In genomic region chr9:124045830-124046177, GRCh38 we compare ENCODE assay signal across 12 cellular contexts. TPM values are rescaled to one million over a fixed set of nuclear protein-coding genes. Genes with fewer than 3 reads are reported as not detected.
DNase-seq lines count a peak whose midpoint lies in the region; ATAC-seq and TF ChIP-seq lines count a peak whose summit lies in the region.
"Had no signal": no experiment of that assay in that cellular context is flagged by ENCODE, and none has a peak within 500 bp of the region (broad histone marks: within the 10 kb centered on the region; RNA-seq: fewer than 3 reads in every experiment).

No MANE protein-coding gene starts in this region.

- H3K23ac ChIP-seq in trophoblast cell (ENCODE audit: low read length): no peak overlapping the region

- no peak overlapping the region for H3K4ac ChIP-seq in trophoblast cell (ENCODE audit: low read depth, low read length)

- no peaks in the 10 kb centered on the region for H3K36me3 ChIP-seq in BE2C
- no peaks in the 10 kb centered on the region for H3K36me3 ChIP-seq in heart right ventricle
- H3K36me3 ChIP-seq in trophoblast cell (ENCODE audit: control insufficient read depth in 1 of 2, insufficient read depth in 2 of 2, low read length in 2 of 2): no peaks in the 10 kb centered on the region
- H3K36me3 ChIP-seq: transverse colon had no signal

- H4K12ac ChIP-seq in trophoblast cell (ENCODE audit: low read depth, low read length): no peak overlapping the region

- no peak overlapping the region for H2BK120ac ChIP-seq in trophoblast cell (ENCODE audit: insufficient read depth, low read length, poor library complexity)

- no peak overlapping the region for H2BK5ac ChIP-seq in trophoblast cell (ENCODE audit: low read depth, low read length, poor library complexity)

- H2AFZ ChIP-seq in trophoblast cell (ENCODE audit: insufficient read depth, low read length, poor library complexity): peak overlapping the region; percentile 73

- peak overlapping the region; percentile 84 for H3K4me2 ChIP-seq in trophoblast cell (ENCODE audit: low read length)

- H2AK5ac ChIP-seq in trophoblast cell (ENCODE audit: low read length): no peak overlapping the region

- H3K9me3 ChIP-seq in BE2C (no peaks in the 10 kb centered on the region), heart right ventricle (no peaks in the 10 kb centered on the region), trophoblast cell (ENCODE audit: insufficient read depth, low read depth, low read length) (no peaks in the 10 kb centered on the region)
- H3K9me3 ChIP-seq: transverse colon had no signal

- peak overlapping the region in 4 of 10 donors; percentile 39 to 55 (median 52) for H3K27ac ChIP-seq in heart right ventricle
- H3K27ac ChIP-seq in trophoblast cell (ENCODE audit: low read depth, low read length): no peak overlapping the region

- H3K14ac ChIP-seq in trophoblast cell (ENCODE audit: low read length): no peak overlapping the region

- H3K79me2 ChIP-seq in trophoblast cell (ENCODE audit: control insufficient read depth, insufficient read depth, low read length, poor library complexity): no peaks in the 10 kb centered on the region

- TF ChIP-seq CTCF in BE2C (IDR thresholded peaks at IDR 0.05; ENCODE audit: low read depth, low read length) (no peak), heart right ventricle (IDR thresholded peaks at IDR 0.05) (no peak)

- 12 to 16% methylated on average over 18 of the region's 18 CpGs for WGBS in heart right ventricle, 2 donors
- WGBS in trophoblast cell (ENCODE audit: extremely low coverage, insufficient coverage, insufficient read length): no CpG with 5 or more reads among the region's 18 CpGs

- ATAC-seq in SK-N-SH treated with all-trans-retinoic acid at 6 μM for 48 hours (peak; percentile 6; the same call in 2 of the 3 replicates), heart right ventricle (peak in 6 of 8 donors; percentile 7 to 34 (median 12))

- intact Hi-C loops in heart right ventricle (cut with DNase I): loop anchor here in 5 of 10 donors (10.0 kb wide), 4 partner anchors 321 to 641 kb away; no protein-coding TSS in a partner anchor

- H3K9ac ChIP-seq in trophoblast cell (ENCODE audit: low read length): no peak overlapping the region

- H3K27me3 ChIP-seq in BE2C: no peaks in the 10 kb centered on the region
- peaks cover 0 to 86% (median 29%) of the 10 kb centered on the region in 7 donors for H3K27me3 ChIP-seq in heart right ventricle
- H3K27me3 ChIP-seq in trophoblast cell (ENCODE audit: insufficient read depth, low read length): no peaks in the 10 kb centered on the region

- H4K91ac ChIP-seq in trophoblast cell (ENCODE audit: low read depth, low read length): no peak overlapping the region

- peaks cover 5% of the 10 kb centered on the region for H3K79me1 ChIP-seq in trophoblast cell (ENCODE audit: low read length)

- peak overlapping the region; percentile 51 for H4K8ac ChIP-seq in trophoblast cell (ENCODE audit: low read depth, low read length)

- H2BK12ac ChIP-seq in trophoblast cell (ENCODE audit: low read length): no peak overlapping the region

- H3K4me1 ChIP-seq in BE2C (no peaks in the 10 kb centered on the region), heart right ventricle (peaks cover 5 to 28% (median 19%) of the 10 kb centered on the region in 9 donors), trophoblast cell (ENCODE audit: control insufficient read depth in 1 of 2, insufficient read depth in 2 of 2, low read length in 2 of 2) (peaks cover 3 to 5% of the 10 kb centered on the region in 2 experiments)

- no peak for DNase-seq in BE2C
- no peak for DNase-seq in heart right ventricle
- DNase-seq in trophoblast cell: no peak
- DNase-seq in NCI-H1417 (lab: John Stamatoyannopoulos, UW): no peak
- no peak for DNase-seq in NOMO-1 (lab: John Stamatoyannopoulos, UW; ENCODE audit: unreplicated experiment in 2 of 2)
- DNase-seq in effector CD4-positive, alpha-beta T cell: no peak
- no peak for DNase-seq in HuH-7.5 (ENCODE audit: low spot score)
- DNase-seq: EL, NCI-H2227 treated with DMSO at 0.1 percent for 48 hours had no signal

- no peak overlapping the region for H3K18ac ChIP-seq in trophoblast cell (ENCODE audit: low read length)

- H3K4me3 ChIP-seq in BE2C (ENCODE audit: low read depth, low read length) (peak overlapping the region; percentile 60), heart right ventricle (peak overlapping the region in 9 of 10 donors; percentile 35 to 58 (median 52)), trophoblast cell (ENCODE audit: low read depth, low read length) (no peak overlapping the region)

TF ChIP-seq in SK-N-SH treated with all-trans-retinoic acid at 6 μM for 48 hours, 23 proteins besides CTCF, POLR2A, EP300 and RAD21:
- no peak for TF ChIP-seq ESRRG (CRISPR knock-in tag; IDR thresholded peaks at IDR 0.05)
- TF ChIP-seq ZFP3 (CRISPR knock-in tag; IDR thresholded peaks at IDR 0.05): no peak
- no peak for TF ChIP-seq CSRNP3 (CRISPR knock-in tag; IDR thresholded peaks at IDR 0.05)
- no peak for TF ChIP-seq ZNF8 (CRISPR knock-in tag; IDR thresholded peaks at IDR 0.05)
- no peak for TF ChIP-seq ISL1 (CRISPR knock-in tag; IDR thresholded peaks at IDR 0.05)
- TF ChIP-seq GLIS3 (CRISPR knock-in tag; IDR thresholded peaks at IDR 0.05): no peak
- no peak for TF ChIP-seq SNAI2 (CRISPR knock-in tag; IDR thresholded peaks at IDR 0.05)
- no peak for TF ChIP-seq TCF4 (CRISPR knock-in tag; IDR thresholded peaks at IDR 0.05; ENCODE audit: borderline replicate concordance)
- TF ChIP-seq ZFP30 (CRISPR knock-in tag; IDR thresholded peaks at IDR 0.05): no peak
- no peak for TF ChIP-seq ARNTL (CRISPR knock-in tag; IDR thresholded peaks at IDR 0.05; ENCODE audit: borderline replicate concordance, low read depth)
- no peak for TF ChIP-seq PPARA (CRISPR knock-in tag; IDR thresholded peaks at IDR 0.05; ENCODE audit: borderline replicate concordance)
TF ChIP-seq in SK-N-SH treated with all-trans-retinoic acid at 6 μM for 48 hours: peak in this region for 0.

RNA-seq across cellular contexts. Expression of gene LHX2, which starts 34.2 kb away (rescaled TPM):
- polyA plus RNA-seq in BE2C (2012; ENCODE audit: insufficient read depth, insufficient read length, low read depth): not detected
- total RNA-seq in heart right ventricle: under 1 TPM in 3 of 10 donors, not detected in 7; 0.19 to 0.42 (median 0.41) TPM
- under 1 TPM; 0.23 to 0.37 TPM for polyA plus RNA-seq in heart right ventricle
- polyA plus RNA-seq in trophoblast cell (2013): 0.21 and 0.32 TPM in 2 replicates
- total RNA-seq: activated CD8-positive, alpha-beta memory T cell treated with anti-CD3 and anti-CD28 coated beads for 36 hours; transverse colon had no signal
